Comparison of ENCODE assay signal across 8 cellular contexts in the genomic region with DNA sequence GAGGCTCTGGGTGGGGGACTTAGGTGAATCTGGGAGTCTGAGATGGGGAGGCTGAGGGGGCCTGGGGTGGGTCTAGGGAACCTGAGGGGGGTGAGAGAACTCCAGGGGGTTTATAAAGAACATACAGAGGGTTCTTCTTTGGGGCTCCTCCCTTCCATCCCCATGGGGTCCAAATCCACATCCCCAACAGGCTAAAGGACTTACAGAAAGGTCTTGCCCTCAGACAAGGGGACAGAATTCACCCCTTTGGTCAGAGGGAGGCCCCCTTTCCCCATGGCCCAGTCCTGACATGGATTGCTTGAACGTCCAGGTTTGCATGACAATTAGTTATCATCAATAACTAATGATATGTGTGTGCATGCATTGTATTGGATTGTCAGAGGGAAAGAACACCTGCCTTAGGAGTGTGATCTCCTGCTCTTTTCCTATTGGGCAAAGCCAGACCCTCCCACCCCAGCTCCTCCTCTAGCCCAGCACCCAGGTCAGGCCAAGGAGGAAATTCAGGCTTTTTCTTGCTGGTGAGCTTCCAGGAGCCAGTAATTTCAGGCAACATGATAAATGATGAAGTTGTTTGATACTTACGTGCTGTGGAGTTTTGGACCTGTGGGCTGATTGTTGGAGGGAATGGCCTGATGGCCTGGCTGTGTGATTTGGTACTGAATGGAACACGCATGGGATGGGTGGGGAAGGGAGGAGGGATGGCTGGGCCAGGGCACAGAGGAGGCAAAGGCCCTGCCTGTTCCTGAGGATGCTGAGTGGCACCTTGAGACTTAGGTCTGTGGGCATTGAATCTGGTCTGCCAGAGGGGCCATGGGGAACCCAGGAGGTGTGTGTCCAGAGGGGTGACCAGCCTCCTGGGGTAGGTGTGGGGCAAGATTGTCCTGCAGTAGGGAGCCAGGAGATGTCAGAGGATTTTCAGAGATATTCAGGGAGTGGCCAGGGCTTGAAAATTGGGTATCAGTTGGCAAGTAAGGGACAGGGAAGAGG. TPM values are rescaled to one million over a fixed set of nuclear protein-coding genes. Genes with fewer than 3 reads are reported as not detected.
DNase-seq lines count a peak whose midpoint lies in the region; FAIRE-seq and TF ChIP-seq lines count a peak whose summit lies in the region.

No MANE protein-coding gene starts in this region.

- peaks cover 5% of the 10 kb centered on the region for H3K36me3 Mint-ChIP-seq in dendritic cell treated with granulocyte-macrophage colony-stimulating factor and Interleukin-4, amounts not matched to agents 40 ng/mL and 50 ng/mL, for 4 days (ENCODE audit: low read depth)

- DNase-seq in NOMO-1 treated with DMSO at 0.1 percent for 48 hours (lab: John Stamatoyannopoulos, UW; ENCODE audit: unreplicated experiment) (peak; percentile 15), NOMO-1 treated with dmso at 0.1 percent for 144 hours (lab: John Stamatoyannopoulos, UW; ENCODE audit: unreplicated experiment) (no peak), NCI-H510A (lab: John Stamatoyannopoulos, UW) (peak; percentile 37), urothelium cell line (ENCODE audit: low spot score) (no peak), GM19238 (ENCODE audit: insufficient read length, low spot score) (no peak), SHP77 treated with DMSO at 0.1 percent for 48 hours (lab: John Stamatoyannopoulos, UW) (no peak)

- H3F3A ChIP-seq in neural cell (ENCODE audit: insufficient read depth, low read length, poor library complexity, severe bottlenecking), result no peaks in the 10 kb centered on the region

- peak overlapping the region; percentile 48 for H3K4me2 ChIP-seq in neural cell (ENCODE audit: low read length)

- no peaks in the 10 kb centered on the region for H3K27me3 ChIP-seq in neural cell (ENCODE audit: insufficient read depth, low read depth, low read length)

- H3K27me3 Mint-ChIP-seq in dendritic cell treated with granulocyte-macrophage colony-stimulating factor and Interleukin-4, amounts not matched to agents 40 ng/mL and 50 ng/mL, for 4 days, result peaks cover 24% of the 10 kb centered on the region

- peak overlapping the region; percentile 90 for H3K4me3 ChIP-seq in neural cell (ENCODE audit: low read length)

- no peak for FAIRE-seq in urothelium cell line (lab: Jason Lieb, UNC)

- peak overlapping the region; percentile 88 for H3K27ac Mint-ChIP-seq in dendritic cell treated with granulocyte-macrophage colony-stimulating factor and Interleukin-4, amounts not matched to agents 40 ng/mL and 50 ng/mL, for 4 days

- TF ChIP-seq EP300 in neural cell (conservative IDR thresholded peaks at IDR 0.05; ENCODE audit: poor library complexity, severe bottlenecking), result no peak

- H3K79me2 ChIP-seq in neural cell (replicated peaks; ENCODE audit: insufficient read depth, low read length), result peaks cover 4% of the 10 kb centered on the region

- H3K9ac ChIP-seq in neural cell (ENCODE audit: low read length), result peak overlapping the region; percentile 83

- H3K9me2 ChIP-seq in neural cell (ENCODE audit: insufficient read depth, low read length), result no peaks in the 10 kb centered on the region

- no peaks in the 10 kb centered on the region for H3K9me3 Mint-ChIP-seq in dendritic cell treated with granulocyte-macrophage colony-stimulating factor and Interleukin-4, amounts not matched to agents 40 ng/mL and 50 ng/mL, for 4 days

- peak overlapping the region; percentile 70 for H3K27ac ChIP-seq in neural cell (ENCODE audit: low read length)

- peak overlapping the region; percentile 87 for H3K4me3 Mint-ChIP-seq in dendritic cell treated with granulocyte-macrophage colony-stimulating factor and Interleukin-4, amounts not matched to agents 40 ng/mL and 50 ng/mL, for 4 days

- intact Hi-C loops in dendritic cell treated with granulocyte-macrophage colony-stimulating factor and Interleukin-4, amounts not matched to agents 40 ng/mL and 50 ng/mL, for 4 days (cut with micrococcal nuclease), result loop anchor here (2.0 kb wide), 1 partner anchor 45 kb away; a partner anchor contains a TSS

- no peaks in the 10 kb centered on the region for H4K20me1 ChIP-seq in neural cell (ENCODE audit: insufficient read depth)

- peaks cover 40% of the 10 kb centered on the region for H3K4me1 Mint-ChIP-seq in dendritic cell treated with granulocyte-macrophage colony-stimulating factor and Interleukin-4, amounts not matched to agents 40 ng/mL and 50 ng/mL, for 4 days (ENCODE audit: low read depth)

- TF ChIP-seq CTCF in neural cell (IDR thresholded peaks at IDR 0.05; ENCODE audit: poor library complexity, severe bottlenecking), result no peak

- no peak for TF ChIP-seq RAD21 in neural cell (conservative IDR thresholded peaks at IDR 0.05)

- no peaks in the 10 kb centered on the region for H3K36me3 ChIP-seq in neural cell (ENCODE audit: insufficient read depth, low read length)

- H3K9me3 ChIP-seq in neural cell (ENCODE audit: low read length), result no peaks in the 10 kb centered on the region

- no peak overlapping the region for H2AFZ ChIP-seq in neural cell (ENCODE audit: low read depth, low read length)

TF ChIP-seq in neural cell, 6 proteins besides CTCF, POLR2A, EP300 and RAD21:
- TF ChIP-seq, protein P1, sequence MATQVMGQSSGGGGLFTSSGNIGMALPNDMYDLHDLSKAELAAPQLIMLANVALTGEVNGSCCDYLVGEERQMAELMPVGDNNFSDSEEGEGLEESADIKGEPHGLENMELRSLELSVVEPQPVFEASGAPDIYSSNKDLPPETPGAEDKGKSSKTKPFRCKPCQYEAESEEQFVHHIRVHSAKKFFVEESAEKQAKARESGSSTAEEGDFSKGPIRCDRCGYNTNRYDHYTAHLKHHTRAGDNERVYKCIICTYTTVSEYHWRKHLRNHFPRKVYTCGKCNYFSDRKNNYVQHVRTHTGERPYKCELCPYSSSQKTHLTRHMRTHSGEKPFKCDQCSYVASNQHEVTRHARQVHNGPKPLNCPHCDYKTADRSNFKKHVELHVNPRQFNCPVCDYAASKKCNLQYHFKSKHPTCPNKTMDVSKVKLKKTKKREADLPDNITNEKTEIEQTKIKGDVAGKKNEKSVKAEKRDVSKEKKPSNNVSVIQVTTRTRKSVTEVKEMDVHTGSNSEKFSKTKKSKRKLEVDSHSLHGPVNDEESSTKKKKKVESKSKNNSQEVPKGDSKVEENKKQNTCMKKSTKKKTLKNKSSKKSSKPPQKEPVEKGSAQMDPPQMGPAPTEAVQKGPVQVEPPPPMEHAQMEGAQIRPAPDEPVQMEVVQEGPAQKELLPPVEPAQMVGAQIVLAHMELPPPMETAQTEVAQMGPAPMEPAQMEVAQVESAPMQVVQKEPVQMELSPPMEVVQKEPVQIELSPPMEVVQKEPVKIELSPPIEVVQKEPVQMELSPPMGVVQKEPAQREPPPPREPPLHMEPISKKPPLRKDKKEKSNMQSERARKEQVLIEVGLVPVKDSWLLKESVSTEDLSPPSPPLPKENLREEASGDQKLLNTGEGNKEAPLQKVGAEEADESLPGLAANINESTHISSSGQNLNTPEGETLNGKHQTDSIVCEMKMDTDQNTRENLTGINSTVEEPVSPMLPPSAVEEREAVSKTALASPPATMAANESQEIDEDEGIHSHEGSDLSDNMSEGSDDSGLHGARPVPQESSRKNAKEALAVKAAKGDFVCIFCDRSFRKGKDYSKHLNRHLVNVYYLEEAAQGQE (IDR thresholded peaks at IDR 0.05; ENCODE audit: borderline replicate concordance), result no peak
- TF ChIP-seq TAF1 (IDR thresholded peaks at IDR 0.05; ENCODE audit: low read depth), result no peak
- no peak for TF ChIP-seq SMC3 (conservative IDR thresholded peaks at IDR 0.05; ENCODE audit: poor library complexity)
- TF ChIP-seq MXI1 (conservative IDR thresholded peaks at IDR 0.05; ENCODE audit: poor library complexity, severe bottlenecking), result no peak
- TF ChIP-seq POLR2AphosphoS5 (IDR thresholded peaks at IDR 0.05), result no peak
- TF ChIP-seq EZH2 (IDR thresholded peaks at IDR 0.05; ENCODE audit: borderline replicate concordance, insufficient read depth, low read length, poor library complexity, severe bottlenecking), result no peak

RNA-seq across cellular contexts. Expression of a gene that starts 1.1 kb away (rescaled TPM):
- polyA plus RNA-seq in neural cell, result 4.7 and 8.0 TPM in 2 replicates
- polyA minus RNA-seq in neural cell, result 14.6 TPM in 2 replicates

RNA-seq across cellular contexts. Expression of a gene that starts 25.3 kb away (rescaled TPM):
- polyA plus RNA-seq in neural cell, result 138 and 173 TPM in 2 replicates
- polyA minus RNA-seq in neural cell, result 39.4 and 42.1 TPM in 2 replicates

RNA-seq across cellular contexts. Expression of a gene that starts 31.3 kb away (rescaled TPM):
- 3.3 and 14.2 TPM in 2 replicates for polyA plus RNA-seq in neural cell
- not detected in 2 replicates for polyA minus RNA-seq in neural cell

RNA-seq across cellular contexts. Expression of a gene that starts 45.5 kb away (rescaled TPM):
- polyA plus RNA-seq in neural cell, result 10.4 and 14.4 TPM in 2 replicates
- 14.0 and 14.4 TPM in 2 replicates for polyA minus RNA-seq in neural cell

RNA-seq across cellular contexts. Expression of a gene that starts 49.3 kb away (rescaled TPM):
- polyA plus RNA-seq in neural cell, result 214 and 277 TPM in 2 replicates
- polyA minus RNA-seq in neural cell, result 21.4 and 24.6 TPM in 2 replicates

Comparison
In these comparisons a context has a peak if more than half of its experiments do, and no peak if none do; other contexts are left out.
1. DNase-seq: peak in NOMO-1 treated with DMSO at 0.1 percent for 48 hours (single experiment) and NCI-H510A (single experiment); none in NOMO-1 treated with dmso at 0.1 percent for 144 hours (single experiment), urothelium cell line (single experiment), GM19238 (single experiment) and SHP77 treated with DMSO at 0.1 percent for 48 hours (single experiment).